In genomic region chr21:31326478-31327247, GRCh38 we compare ENCODE assay signal across 8 cellular contexts. TPM values are rescaled to one million over a fixed set of nuclear protein-coding genes. Genes with fewer than 3 reads are reported as not detected.
DNase-seq lines count a peak whose midpoint lies in the region; ATAC-seq and TF ChIP-seq lines count a peak whose summit lies in the region.

No MANE protein-coding gene starts in this region.

- no peaks in the 10 kb centered on the region for H3K27me3 ChIP-seq in BLaER1 treated with 17β-estradiol and CSF1 and Interleukin-3, amounts not matched to agents 10 nM and 100 nM
- H3K27me3 ChIP-seq in ovary (no peaks in the 10 kb centered on the region), SK-N-SH (ENCODE audit: insufficient read depth) (no peaks in the 10 kb centered on the region)

- H3K4me3 ChIP-seq in BLaER1 treated with 17β-estradiol and CSF1 and Interleukin-3, amounts not matched to agents 10 nM and 100 nM = peak overlapping the region in 9 of 10 experiments; percentile 1 to 44 (median 26); a peak in 11 of 20 replicates
- H3K4me3 ChIP-seq in ovary = no peak overlapping the region
- H3K4me3 ChIP-seq in SK-N-SH (ENCODE audit: low read depth in 2 of 2, low read length in 1 of 2) = no peak overlapping the region

- TF ChIP-seq RAD21 in SK-N-SH (IDR thresholded peaks at IDR 0.05; ENCODE audit: low read length) = no peak

- peaks cover 0 to 5% (median 0%) of the 10 kb centered on the region in 11 experiments; a peak in 1 of 22 replicates for H4K20me1 ChIP-seq in BLaER1 treated with 17β-estradiol and CSF1 and Interleukin-3, amounts not matched to agents 10 nM and 100 nM
- no peaks in the 10 kb centered on the region for H4K20me1 ChIP-seq in SK-N-SH (ENCODE audit: insufficient read depth)

- H3K9ac ChIP-seq in BLaER1 treated with 17β-estradiol and CSF1 and Interleukin-3, amounts not matched to agents 10 nM and 100 nM = peak overlapping the region in 7 of 11 experiments; percentile 4 to 56 (median 47); a peak in 11 of 22 replicates
- no peak overlapping the region for H3K9ac ChIP-seq in SK-N-SH

- 80 to 81% (median 81%) methylated on average over 14 of the region's 14 CpGs for WGBS in ovary, 3 donors
- whole genome bisulfite sequencing in SK-N-SH (ENCODE audit: low lambda C conversion rate) = 67% methylated on average over 14 of the region's 14 CpGs

- TF ChIP-seq EP300 in ovary (IDR thresholded peaks at IDR 0.05) = no peak
- TF ChIP-seq EP300 in SK-N-SH (IDR thresholded peaks at IDR 0.05; ENCODE audit: borderline replicate concordance in 1 of 2, low read depth in 1 of 2, low read length in 1 of 2) = no peak

- intact Hi-C loops in ovary (cut with DNase I) = no loop called here

- DNase-seq in GM20000 (ENCODE audit: low spot score) (peak; percentile 80), retina (peak; percentile 45), ovary (no peak), SK-N-SH (no peak), NCI-H1417 treated with DMSO at 0.1 percent for 48 hours (lab: John Stamatoyannopoulos, UW) (no peak)
- DNase-seq in activated CD8-positive, alpha-beta memory T cell treated with anti-CD3 and anti-CD28 coated beads, Interleukin-2, amount 50 U/mL, for 24 hours (ENCODE audit: extremely low read depth) = peak; percentile 47

- no peak for TF ChIP-seq POLR2A in ovary (IDR thresholded peaks at IDR 0.05)

- peak overlapping the region in 9 of 11 experiments; percentile 10 to 52 (median 31); a peak in 11 of 22 replicates for H3K27ac ChIP-seq in BLaER1 treated with 17β-estradiol and CSF1 and Interleukin-3, amounts not matched to agents 10 nM and 100 nM
- H3K27ac ChIP-seq in ovary = no peak overlapping the region
- no peak overlapping the region for H3K27ac ChIP-seq in SK-N-SH (ENCODE audit: low read depth in 2 of 2, low read length in 1 of 2)

- peak; percentile 95 for ATAC-seq in HG03571 (IDR thresholded peaks at IDR 0.05; ENCODE audit: unreplicated experiment)

- peaks cover 17 to 53% (median 40%) of the 10 kb centered on the region in 10 experiments for H3K4me1 ChIP-seq in BLaER1 treated with 17β-estradiol and CSF1 and Interleukin-3, amounts not matched to agents 10 nM and 100 nM
- H3K4me1 ChIP-seq in ovary (ENCODE audit: insufficient read depth) (no peaks in the 10 kb centered on the region), SK-N-SH (ENCODE audit: control insufficient read depth in 1 of 2, insufficient read depth in 2 of 2, low read depth in 1 of 2, low read length in 1 of 2) (no peaks in the 10 kb centered on the region)

- H2AFZ ChIP-seq in SK-N-SH (ENCODE audit: low read depth) = no peak overlapping the region

- H3K36me3 ChIP-seq in BLaER1 treated with 17β-estradiol and CSF1 and Interleukin-3, amounts not matched to agents 10 nM and 100 nM = peaks cover 3 to 28% (median 16%) of the 10 kb centered on the region in 11 experiments; a peak in 14 of 22 replicates
- H3K36me3 ChIP-seq in ovary (no peaks in the 10 kb centered on the region), SK-N-SH (replicated peaks in 1 of 2; ENCODE audit: control insufficient read depth in 1 of 2, insufficient read depth in 2 of 2, low read length in 1 of 2) (no peaks in the 10 kb centered on the region)

- no peaks in the 10 kb centered on the region for H3K79me2 ChIP-seq in SK-N-SH (ENCODE audit: insufficient read depth)

- peak overlapping the region; percentile 74 to 88 (median 79) for H3K4me2 ChIP-seq in BLaER1 treated with 17β-estradiol and CSF1 and Interleukin-3, amounts not matched to agents 10 nM and 100 nM
- no peak overlapping the region for H3K4me2 ChIP-seq in SK-N-SH

- H3F3A ChIP-seq in SK-N-SH (replicated peaks; ENCODE audit: insufficient read depth) = no peaks in the 10 kb centered on the region

- peaks cover 15 to 39% (median 27%) of the 10 kb centered on the region in 11 experiments for H3K9me3 ChIP-seq in BLaER1 treated with 17β-estradiol and CSF1 and Interleukin-3, amounts not matched to agents 10 nM and 100 nM (replicated peaks in 1 of 11)
- H3K9me3 ChIP-seq in ovary (no peaks in the 10 kb centered on the region), SK-N-SH (no peaks in the 10 kb centered on the region)

- POLR2A ChIA-PET in SK-N-SH (lab: Yijun Ruan, JAX) = interaction anchor here (0.6 kb wide), 1 partner anchor 640 kb away, joined by 3 read pairs; no protein-coding TSS in a partner anchor

- no peaks in the 10 kb centered on the region for H3K9me2 ChIP-seq in SK-N-SH

- TF ChIP-seq CTCF in GM20000 (IDR thresholded peaks at IDR 0.05; ENCODE audit: extremely low read depth, missing control alignments) (no peak), ovary (IDR thresholded peaks at IDR 0.05) (no peak), SK-N-SH (IDR thresholded peaks at IDR 0.05) (no peak)

- CTCF ChIA-PET in SK-N-SH (lab: Yijun Ruan, JAX) = no interaction called here

TF ChIP-seq in SK-N-SH, 30 proteins besides CTCF, POLR2A, EP300 and RAD21 (continues in another document):
- TF ChIP-seq CHD2 (IDR thresholded peaks at IDR 0.05; ENCODE audit: low read length, partially characterized antibody) (no peak), MXI1 (IDR thresholded peaks at IDR 0.05; ENCODE audit: low read depth, low read length) (no peak), MAX (IDR thresholded peaks at IDR 0.05; ENCODE audit: low read depth) (no peak), ZBTB33 (IDR thresholded peaks at IDR 0.05; ENCODE audit: borderline replicate concordance, low read depth) (no peak), SIN3A (IDR thresholded peaks at IDR 0.05; ENCODE audit: borderline replicate concordance, low read depth, low read length) (no peak), MEF2A (IDR thresholded peaks at IDR 0.05; ENCODE audit: borderline replicate concordance, low read depth) (no peak), FOXJ3 (CRISPR knock-in tag; IDR thresholded peaks at IDR 0.05) (no peak), NRF1 (IDR thresholded peaks at IDR 0.05; ENCODE audit: low read depth, low read length) (no peak), FOSL2 (IDR thresholded peaks at IDR 0.05; ENCODE audit: borderline replicate concordance, low read depth) (no peak), YY1 (IDR thresholded peaks at IDR 0.05; ENCODE audit: low read depth) (no peak), TEAD4 (IDR thresholded peaks at IDR 0.05; ENCODE audit: borderline replicate concordance, insufficient read depth) (no peak)
- TF ChIP-seq, protein P1, sequence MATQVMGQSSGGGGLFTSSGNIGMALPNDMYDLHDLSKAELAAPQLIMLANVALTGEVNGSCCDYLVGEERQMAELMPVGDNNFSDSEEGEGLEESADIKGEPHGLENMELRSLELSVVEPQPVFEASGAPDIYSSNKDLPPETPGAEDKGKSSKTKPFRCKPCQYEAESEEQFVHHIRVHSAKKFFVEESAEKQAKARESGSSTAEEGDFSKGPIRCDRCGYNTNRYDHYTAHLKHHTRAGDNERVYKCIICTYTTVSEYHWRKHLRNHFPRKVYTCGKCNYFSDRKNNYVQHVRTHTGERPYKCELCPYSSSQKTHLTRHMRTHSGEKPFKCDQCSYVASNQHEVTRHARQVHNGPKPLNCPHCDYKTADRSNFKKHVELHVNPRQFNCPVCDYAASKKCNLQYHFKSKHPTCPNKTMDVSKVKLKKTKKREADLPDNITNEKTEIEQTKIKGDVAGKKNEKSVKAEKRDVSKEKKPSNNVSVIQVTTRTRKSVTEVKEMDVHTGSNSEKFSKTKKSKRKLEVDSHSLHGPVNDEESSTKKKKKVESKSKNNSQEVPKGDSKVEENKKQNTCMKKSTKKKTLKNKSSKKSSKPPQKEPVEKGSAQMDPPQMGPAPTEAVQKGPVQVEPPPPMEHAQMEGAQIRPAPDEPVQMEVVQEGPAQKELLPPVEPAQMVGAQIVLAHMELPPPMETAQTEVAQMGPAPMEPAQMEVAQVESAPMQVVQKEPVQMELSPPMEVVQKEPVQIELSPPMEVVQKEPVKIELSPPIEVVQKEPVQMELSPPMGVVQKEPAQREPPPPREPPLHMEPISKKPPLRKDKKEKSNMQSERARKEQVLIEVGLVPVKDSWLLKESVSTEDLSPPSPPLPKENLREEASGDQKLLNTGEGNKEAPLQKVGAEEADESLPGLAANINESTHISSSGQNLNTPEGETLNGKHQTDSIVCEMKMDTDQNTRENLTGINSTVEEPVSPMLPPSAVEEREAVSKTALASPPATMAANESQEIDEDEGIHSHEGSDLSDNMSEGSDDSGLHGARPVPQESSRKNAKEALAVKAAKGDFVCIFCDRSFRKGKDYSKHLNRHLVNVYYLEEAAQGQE (IDR thresholded peaks at IDR 0.05; ENCODE audit: low read depth, low read length) = no peak
- TF ChIP-seq, protein P2, sequence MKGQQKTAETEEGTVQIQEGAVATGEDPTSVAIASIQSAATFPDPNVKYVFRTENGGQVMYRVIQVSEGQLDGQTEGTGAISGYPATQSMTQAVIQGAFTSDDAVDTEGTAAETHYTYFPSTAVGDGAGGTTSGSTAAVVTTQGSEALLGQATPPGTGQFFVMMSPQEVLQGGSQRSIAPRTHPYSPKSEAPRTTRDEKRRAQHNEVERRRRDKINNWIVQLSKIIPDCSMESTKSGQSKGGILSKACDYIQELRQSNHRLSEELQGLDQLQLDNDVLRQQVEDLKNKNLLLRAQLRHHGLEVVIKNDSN (IDR thresholded peaks at IDR 0.05; ENCODE audit: borderline replicate concordance, low read depth) = no peak

RNA-seq across cellular contexts. Expression of gene TIAM1, which starts 17.4 kb away (rescaled TPM):
- 10 to 100 TPM in 3 of 7 donors, 1 to 10 TPM in 4; 3.6 to 26.7 (median 7.1) TPM for total RNA-seq in ovary
- polyA plus RNA-seq in ovary = 10 to 100 TPM in 1 of 2 donors, 1 to 10 TPM in 1; 5.8 to 10.5 TPM
- polyA plus RNA-seq in SK-N-SH (2012; rRNA removed) = 1.7 and 2.4 TPM in 2 replicates
- 1.3 and 2.1 TPM in 2 replicates for polyA plus RNA-seq in SK-N-SH (2012; cell fraction: cytosol; rRNA removed)
- polyA plus RNA-seq in SK-N-SH (2012; cell fraction: nucleus; rRNA removed) = 2.1 and 2.7 TPM in 2 replicates

Comparison
In these comparisons a context has a peak if more than half of its experiments do, and no peak if none do; other contexts are left out.
1. H3K27ac ChIP-seq: peak in BLaER1 treated with 17β-estradiol and CSF1 and Interleukin-3, amounts not matched to agents 10 nM and 100 nM (9 of 11); none in ovary (0 of 2) and SK-N-SH (0 of 2).
2. H3K4me3 ChIP-seq: peak in BLaER1 treated with 17β-estradiol and CSF1 and Interleukin-3, amounts not matched to agents 10 nM and 100 nM (9 of 10); none in ovary (single experiment) and SK-N-SH (0 of 2).
3. DNase-seq: peak in GM20000 (single experiment), activated CD8-positive, alpha-beta memory T cell treated with anti-CD3 and anti-CD28 coated beads, Interleukin-2, amount 50 U/mL, for 24 hours (single experiment) and retina (single experiment); none in ovary (0 of 5), SK-N-SH (single experiment) and NCI-H1417 treated with DMSO at 0.1 percent for 48 hours (single experiment).